ENCODE assay signal across 14 cellular contexts in the genomic region with DNA sequence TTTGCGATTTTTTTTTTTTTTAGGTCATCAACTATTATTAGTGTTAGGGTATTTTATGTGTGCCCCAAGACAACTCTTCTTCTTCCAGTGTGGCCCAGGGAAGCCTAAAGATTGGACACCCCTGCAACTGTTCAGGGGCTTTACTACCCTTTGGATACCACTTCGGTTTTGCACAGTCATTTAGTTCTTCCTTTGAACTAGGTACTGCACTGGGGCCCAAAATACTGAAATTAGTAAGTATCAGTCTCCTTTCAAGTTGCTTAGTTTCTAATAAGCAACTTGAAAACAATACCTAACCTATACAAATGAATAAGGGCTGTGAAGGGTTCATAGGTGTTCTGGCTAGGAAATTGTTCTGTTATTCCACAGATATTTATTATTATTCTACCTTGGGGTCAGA. TPM values are rescaled to one million over a fixed set of nuclear protein-coding genes. Genes with fewer than 3 reads are reported as not detected.
DNase-seq lines count a peak whose midpoint lies in the region; ATAC-seq and TF ChIP-seq lines count a peak whose summit lies in the region.
"Had no signal": no experiment of that assay in that cellular context is flagged by ENCODE, and none has a peak within 500 bp of the region (broad histone marks: within the 10 kb centered on the region; RNA-seq: fewer than 3 reads in every experiment).

No MANE protein-coding gene starts in this region.

- H3K36me3 Mint-ChIP-seq in chondrocyte (ENCODE audit: low read depth) = peaks cover 7% of the 10 kb centered on the region

- peak overlapping the region; percentile 74 for H3K27ac Mint-ChIP-seq in chondrocyte (ENCODE audit: unreplicated experiment)
- H3K27ac Mint-ChIP-seq: mesothelial cell of epicardium had no signal

- ATAC-seq in GM18907 (IDR thresholded peaks at IDR 0.05; ENCODE audit: unreplicated experiment) (peak; percentile 97), GM21447 (IDR thresholded peaks at IDR 0.05; ENCODE audit: unreplicated experiment) (peak; percentile 98), HG03045 (IDR thresholded peaks at IDR 0.05; ENCODE audit: unreplicated experiment) (peak; percentile 96), SK-N-SH treated with all-trans-retinoic acid at 6 μM for 48 hours (no peak)
- ATAC-seq: effector memory CD8-positive, alpha-beta T cell had no signal

- H3K27ac ChIP-seq in testis = no peak overlapping the region
- H3K27ac ChIP-seq: right atrium auricular region had no signal

- no peak overlapping the region for H3K4me3 ChIP-seq in testis
- H3K4me3 ChIP-seq: right atrium auricular region had no signal

- H3K27me3 Mint-ChIP-seq in chondrocyte (ENCODE audit: low read depth) = no peaks in the 10 kb centered on the region
- H3K27me3 Mint-ChIP-seq: effector memory CD8-positive, alpha-beta T cell; IgD-negative memory B cell had no signal

- H3K27me3 ChIP-seq in testis = no peaks in the 10 kb centered on the region
- H3K27me3 ChIP-seq: right atrium auricular region had no signal

- TF ChIP-seq POLR2A in testis (IDR thresholded peaks at IDR 0.05) = no peak

- 80 to 88% methylated on average over 2 of the region's 2 CpGs for WGBS in testis, 2 donors

- H3K9me3 Mint-ChIP-seq in chondrocyte (ENCODE audit: low read depth) = no peaks in the 10 kb centered on the region
- H3K9me3 Mint-ChIP-seq: effector memory CD8-positive, alpha-beta T cell; IgD-negative memory B cell; mesothelial cell of epicardium had no signal

- DNase-seq in chondrocyte (ENCODE audit: low spot score) (no peak), NOMO-1 treated with dmso at 0.1 percent for 144 hours (lab: John Stamatoyannopoulos, UW; ENCODE audit: unreplicated experiment) (no peak), germinal center (ENCODE audit: low spot score) (no peak), testis (no peak)
- DNase-seq: effector memory CD8-positive, alpha-beta T cell; NCI-H2171; Right ventricle myocardium superior had no signal

- H3K4me1 ChIP-seq in testis = no peaks in the 10 kb centered on the region
- H3K4me1 ChIP-seq: right atrium auricular region had no signal

- no peaks in the 10 kb centered on the region for H3K36me3 ChIP-seq in testis (ENCODE audit: low read depth, missing control alignments)
- H3K36me3 ChIP-seq: right atrium auricular region had no signal

- no peaks in the 10 kb centered on the region for H3K9me3 ChIP-seq in testis
- H3K9me3 ChIP-seq: right atrium auricular region had no signal

- TF ChIP-seq CTCF in chondrocyte (IDR thresholded peaks at IDR 0.05) (no peak), testis (IDR thresholded peaks at IDR 0.05) (no peak)

- peaks cover 16% of the 10 kb centered on the region for H3K4me1 Mint-ChIP-seq in chondrocyte (ENCODE audit: low read depth)
- H3K4me1 Mint-ChIP-seq: IgD-negative memory B cell had no signal

- intact Hi-C loops in testis (cut with DNase I; ENCODE audit: low total_unique reads) = loop anchor here (10.0 kb wide), 1 partner anchor 671 kb away; a partner anchor contains a TSS

- H3K4me3 Mint-ChIP-seq in chondrocyte (ENCODE audit: unreplicated experiment) = no peak overlapping the region
- H3K4me3 Mint-ChIP-seq: effector memory CD8-positive, alpha-beta T cell; IgD-negative memory B cell; mesothelial cell of epicardium had no signal

TF ChIP-seq in SK-N-SH treated with all-trans-retinoic acid at 6 μM for 48 hours, 23 proteins besides CTCF, POLR2A, EP300 and RAD21:
- no peak for TF ChIP-seq RARB (CRISPR knock-in tag; IDR thresholded peaks at IDR 0.05)

RNA-seq across cellular contexts. Expression of a gene that starts 45.3 kb away (rescaled TPM):
- total RNA-seq in chondrocyte (19.5 to 22.4 TPM (median 20.0 TPM) in 3 replicates), testis (10 to 100 TPM; 17.5 to 22.9 TPM)
- 12.4 TPM for polyA plus RNA-seq in testis (ENCODE audit: insufficient read depth, low read depth, low replicate concordance)

RNA-seq across cellular contexts. Expression of a gene that starts 45.6 kb away (rescaled TPM):
- total RNA-seq in chondrocyte (17.2 to 21.9 TPM (median 20.8 TPM) in 3 replicates), testis (10 to 100 TPM in 1 of 2 donors, 1 to 10 TPM in 1; 9.0 to 10.4 TPM)
- 3.4 TPM for polyA plus RNA-seq in testis (ENCODE audit: insufficient read depth, low read depth, low replicate concordance)
